1 cellular context compared by ENCODE assay signal in the genomic region with DNA sequence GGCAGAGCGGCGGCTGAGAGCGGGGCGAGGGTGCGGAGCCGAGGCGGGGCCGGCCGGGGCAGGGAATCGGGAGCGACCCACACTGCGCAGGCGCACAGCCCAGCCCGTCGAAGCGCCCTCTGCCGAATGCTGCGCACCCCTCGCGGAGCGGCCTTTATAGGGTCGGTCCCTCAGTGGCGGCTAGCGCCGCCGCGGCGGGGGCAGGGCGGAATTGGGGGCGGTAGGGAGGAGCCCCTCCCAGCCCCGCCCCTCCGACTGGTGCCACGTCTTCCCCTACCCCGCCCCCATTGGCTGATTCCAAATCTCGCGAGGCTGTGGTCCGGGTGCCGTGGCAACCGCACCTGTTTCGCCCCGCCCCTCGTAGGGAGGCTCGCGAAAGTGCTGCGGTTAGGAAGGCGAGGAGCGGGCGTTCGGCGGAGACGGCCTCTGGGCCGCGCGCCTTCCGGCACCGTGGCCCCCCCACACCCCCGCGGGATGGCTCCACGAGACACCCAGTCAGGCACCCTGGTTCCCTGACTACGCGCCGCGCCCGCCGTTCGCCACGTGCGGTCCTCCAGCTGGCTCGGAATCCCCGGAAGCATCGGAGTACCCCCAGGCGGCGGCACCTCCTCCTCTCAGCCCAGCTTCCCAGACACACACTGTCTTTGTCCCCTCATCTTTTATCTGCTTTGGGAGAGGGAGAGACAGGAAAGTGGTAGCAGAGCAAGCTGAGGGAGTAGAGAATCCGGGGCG.
A peak's percentile ranks its signal among the peaks of the same experiment; 100 is the strongest.
TF ChIP-seq lines count a peak whose summit lies in the region.

Gene EHD1, minus strand, starts transcription at position 128 of the 732 bp plus-strand sequence. CDS start 157 bp downstream, outside the sequence.

TF ChIP-seq in HepG2, 621 proteins besides CTCF, POLR2A, EP300 and RAD21 (continued from another document and continues in another):
- TF ChIP-seq ZBTB4 (CRISPR knock-in tag; IDR thresholded peaks at IDR 0.05; ENCODE audit: borderline replicate concordance) (no peak), SP5 (CRISPR knock-in tag; IDR thresholded peaks at IDR 0.05; ENCODE audit: borderline replicate concordance, low read depth) (no peak; the same call in none of the 2 replicates), JUNB (CRISPR knock-in tag; IDR thresholded peaks at IDR 0.05; ENCODE audit: borderline replicate concordance) (no peak), ZNF766 (CRISPR knock-in tag; IDR thresholded peaks at IDR 0.05; ENCODE audit: borderline replicate concordance) (no peak), ZNF670 (CRISPR knock-in tag; IDR thresholded peaks at IDR 0.05; ENCODE audit: borderline replicate concordance) (no peak), NFE2L2 (IDR thresholded peaks at IDR 0.05; ENCODE audit: low read length) (no peak), PHF8 (CRISPR knock-in tag; IDR thresholded peaks at IDR 0.05) (peak; percentile 89), ZFYVE20 (CRISPR knock-in tag; IDR thresholded peaks at IDR 0.05; ENCODE audit: borderline replicate concordance, low read depth) (no peak; the same call in 1 of the 2 replicates), ZFP36 (IDR thresholded peaks at IDR 0.05; ENCODE audit: borderline replicate concordance, low read depth, low read length, partially characterized antibody) (no peak), ZSCAN9 (CRISPR knock-in tag; IDR thresholded peaks at IDR 0.05; ENCODE audit: borderline replicate concordance) (peak; percentile 60; the same call in 1 of the 2 replicates), ARHGAP35 (CRISPR knock-in tag; IDR thresholded peaks at IDR 0.05; ENCODE audit: borderline replicate concordance) (no peak), ZZZ3 (CRISPR knock-in tag; IDR thresholded peaks at IDR 0.05; ENCODE audit: borderline replicate concordance) (0 out of 2 replicates have a peak, but pooled peaks have one; percentile 24), ZNF20 (CRISPR knock-in tag; IDR thresholded peaks at IDR 0.05) (no peak), IKZF4 (CRISPR knock-in tag; IDR thresholded peaks at IDR 0.05; ENCODE audit: borderline replicate concordance, low read depth, not compliant biosample characterization) (no peak), SNRNP70 (IDR thresholded peaks at IDR 0.05; ENCODE audit: low read depth, low read length) (no peak), ZBTB20 (CRISPR knock-in tag; IDR thresholded peaks at IDR 0.05; ENCODE audit: borderline replicate concordance, low read depth) (peak; percentile 52), HOXA5 (CRISPR knock-in tag; IDR thresholded peaks at IDR 0.05) (peak; percentile 43; the same call in 1 of the 2 replicates), KDM2A (CRISPR knock-in tag; IDR thresholded peaks at IDR 0.05; ENCODE audit: borderline replicate concordance, low read depth) (peak; percentile 92), PITX1 (CRISPR knock-in tag; IDR thresholded peaks at IDR 0.05) (peak; percentile 55; the same call in 1 of the 2 replicates), ARNT (IDR thresholded peaks at IDR 0.05) (no peak), NCOA5 (CRISPR knock-in tag; IDR thresholded peaks at IDR 0.05) (no peak), TBP (CRISPR knock-in tag; IDR thresholded peaks at IDR 0.05) (no peak), RFXANK (CRISPR knock-in tag; IDR thresholded peaks at IDR 0.05) (no peak), FOSL2 (CRISPR knock-in tag; IDR thresholded peaks at IDR 0.05) (no peak), ZNF281 (CRISPR knock-in tag; IDR thresholded peaks at IDR 0.05; ENCODE audit: borderline replicate concordance) (peak; percentile 79), POLR2AphosphoS2 (IDR thresholded peaks at IDR 0.05; ENCODE audit: low read depth, low read length) (peak; percentile 66; the same call in 1 of the 2 replicates), FOXA1 (IDR thresholded peaks at IDR 0.05) (no peak), FOXA1 (CRISPR knock-in tag; IDR thresholded peaks at IDR 0.05) (no peak), POLR2G (IDR thresholded peaks at IDR 0.05; ENCODE audit: low read depth, low read length) (peak; percentile 84), GATAD2A (CRISPR knock-in tag; IDR thresholded peaks at IDR 0.05) (0 out of 2 replicates have a peak, but pooled peaks have one; percentile 9), ZNF761 (CRISPR knock-in tag; conservative IDR thresholded peaks at IDR 0.05) (peak; percentile 89), HOXA9 (CRISPR knock-in tag; IDR thresholded peaks at IDR 0.05; ENCODE audit: borderline replicate concordance) (no peak), TOE1 (CRISPR knock-in tag; IDR thresholded peaks at IDR 0.05) (no peak), RFX1 (IDR thresholded peaks at IDR 0.05) (peak; percentile 92), GZF1 (CRISPR knock-in tag; IDR thresholded peaks at IDR 0.05) (peak; percentile 46; the same call in 1 of the 2 replicates), RCOR2 (CRISPR knock-in tag; IDR thresholded peaks at IDR 0.05) (no peak), TCF7L2 (IDR thresholded peaks at IDR 0.05; ENCODE audit: low read depth, low read length) (no peak), ARID2 (CRISPR knock-in tag; IDR thresholded peaks at IDR 0.05; ENCODE audit: borderline replicate concordance) (no peak; the same call in 1 of the 2 replicates), CC2D1A (CRISPR knock-in tag; IDR thresholded peaks at IDR 0.05) (no peak), REPIN1 (CRISPR knock-in tag; IDR thresholded peaks at IDR 0.05; ENCODE audit: borderline replicate concordance, low read depth) (no peak; the same call in 1 of the 2 replicates)
- TF ChIP-seq, protein P1, sequence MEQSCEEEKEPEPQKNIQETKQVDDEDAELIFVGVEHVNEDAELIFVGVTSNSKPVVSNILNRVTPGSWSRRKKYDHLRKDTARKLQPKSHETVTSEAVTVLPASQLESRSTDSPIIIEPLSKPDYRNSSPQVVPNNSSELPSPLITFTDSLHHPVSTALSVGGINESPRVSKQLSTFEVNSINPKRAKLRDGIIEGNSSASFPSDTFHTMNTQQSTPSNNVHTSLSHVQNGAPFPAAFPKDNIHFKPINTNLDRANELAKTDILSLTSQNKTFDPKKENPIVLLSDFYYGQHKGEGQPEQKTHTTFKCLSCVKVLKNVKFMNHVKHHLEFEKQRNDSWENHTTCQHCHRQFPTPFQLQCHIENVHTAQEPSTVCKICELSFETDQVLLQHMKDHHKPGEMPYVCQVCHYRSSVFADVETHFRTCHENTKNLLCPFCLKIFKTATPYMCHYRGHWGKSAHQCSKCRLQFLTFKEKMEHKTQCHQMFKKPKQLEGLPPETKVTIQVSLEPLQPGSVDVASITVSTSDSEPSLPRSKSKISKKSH (CRISPR knock-in tag; IDR thresholded peaks at IDR 0.05; ENCODE audit: borderline replicate concordance) = peak; percentile 63; the same call in 1 of the 2 replicates
- TF ChIP-seq, protein P2, sequence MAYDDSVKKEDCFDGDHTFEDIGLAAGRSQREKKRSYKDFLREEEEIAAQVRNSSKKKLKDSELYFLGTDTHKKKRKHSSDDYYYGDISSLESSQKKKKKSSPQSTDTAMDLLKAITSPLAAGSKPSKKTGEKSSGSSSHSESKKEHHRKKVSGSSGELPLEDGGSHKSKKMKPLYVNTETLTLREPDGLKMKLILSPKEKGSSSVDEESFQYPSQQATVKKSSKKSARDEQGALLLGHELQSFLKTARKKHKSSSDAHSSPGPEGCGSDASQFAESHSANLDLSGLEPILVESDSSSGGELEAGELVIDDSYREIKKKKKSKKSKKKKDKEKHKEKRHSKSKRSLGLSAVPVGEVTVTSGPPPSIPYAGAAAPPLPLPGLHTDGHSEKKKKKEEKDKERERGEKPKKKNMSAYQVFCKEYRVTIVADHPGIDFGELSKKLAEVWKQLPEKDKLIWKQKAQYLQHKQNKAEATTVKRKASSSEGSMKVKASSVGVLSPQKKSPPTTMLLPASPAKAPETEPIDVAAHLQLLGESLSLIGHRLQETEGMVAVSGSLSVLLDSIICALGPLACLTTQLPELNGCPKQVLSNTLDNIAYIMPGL (CRISPR knock-in tag; IDR thresholded peaks at IDR 0.05; ENCODE audit: borderline replicate concordance in 1 of 2, low read depth in 1 of 2) = peak; percentile 89 to 93
- TF ChIP-seq, protein P3, sequence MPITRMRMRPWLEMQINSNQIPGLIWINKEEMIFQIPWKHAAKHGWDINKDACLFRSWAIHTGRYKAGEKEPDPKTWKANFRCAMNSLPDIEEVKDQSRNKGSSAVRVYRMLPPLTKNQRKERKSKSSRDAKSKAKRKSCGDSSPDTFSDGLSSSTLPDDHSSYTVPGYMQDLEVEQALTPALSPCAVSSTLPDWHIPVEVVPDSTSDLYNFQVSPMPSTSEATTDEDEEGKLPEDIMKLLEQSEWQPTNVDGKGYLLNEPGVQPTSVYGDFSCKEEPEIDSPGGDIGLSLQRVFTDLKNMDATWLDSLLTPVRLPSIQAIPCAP (CRISPR knock-in tag; IDR thresholded peaks at IDR 0.05; ENCODE audit: low read depth) = no peak
- TF ChIP-seq, protein P4, sequence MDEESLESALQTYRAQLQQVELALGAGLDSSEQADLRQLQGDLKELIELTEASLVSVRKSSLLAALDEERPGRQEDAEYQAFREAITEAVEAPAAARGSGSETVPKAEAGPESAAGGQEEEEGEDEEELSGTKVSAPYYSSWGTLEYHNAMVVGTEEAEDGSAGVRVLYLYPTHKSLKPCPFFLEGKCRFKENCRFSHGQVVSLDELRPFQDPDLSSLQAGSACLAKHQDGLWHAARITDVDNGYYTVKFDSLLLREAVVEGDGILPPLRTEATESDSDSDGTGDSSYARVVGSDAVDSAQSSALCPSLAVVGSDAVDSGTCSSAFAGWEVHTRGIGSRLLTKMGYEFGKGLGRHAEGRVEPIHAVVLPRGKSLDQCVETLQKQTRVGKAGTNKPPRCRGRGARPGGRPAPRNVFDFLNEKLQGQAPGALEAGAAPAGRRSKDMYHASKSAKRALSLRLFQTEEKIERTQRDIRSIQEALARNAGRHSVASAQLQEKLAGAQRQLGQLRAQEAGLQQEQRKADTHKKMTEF (CRISPR knock-in tag; IDR thresholded peaks at IDR 0.05) = peak; percentile 94
- TF ChIP-seq, protein P5, sequence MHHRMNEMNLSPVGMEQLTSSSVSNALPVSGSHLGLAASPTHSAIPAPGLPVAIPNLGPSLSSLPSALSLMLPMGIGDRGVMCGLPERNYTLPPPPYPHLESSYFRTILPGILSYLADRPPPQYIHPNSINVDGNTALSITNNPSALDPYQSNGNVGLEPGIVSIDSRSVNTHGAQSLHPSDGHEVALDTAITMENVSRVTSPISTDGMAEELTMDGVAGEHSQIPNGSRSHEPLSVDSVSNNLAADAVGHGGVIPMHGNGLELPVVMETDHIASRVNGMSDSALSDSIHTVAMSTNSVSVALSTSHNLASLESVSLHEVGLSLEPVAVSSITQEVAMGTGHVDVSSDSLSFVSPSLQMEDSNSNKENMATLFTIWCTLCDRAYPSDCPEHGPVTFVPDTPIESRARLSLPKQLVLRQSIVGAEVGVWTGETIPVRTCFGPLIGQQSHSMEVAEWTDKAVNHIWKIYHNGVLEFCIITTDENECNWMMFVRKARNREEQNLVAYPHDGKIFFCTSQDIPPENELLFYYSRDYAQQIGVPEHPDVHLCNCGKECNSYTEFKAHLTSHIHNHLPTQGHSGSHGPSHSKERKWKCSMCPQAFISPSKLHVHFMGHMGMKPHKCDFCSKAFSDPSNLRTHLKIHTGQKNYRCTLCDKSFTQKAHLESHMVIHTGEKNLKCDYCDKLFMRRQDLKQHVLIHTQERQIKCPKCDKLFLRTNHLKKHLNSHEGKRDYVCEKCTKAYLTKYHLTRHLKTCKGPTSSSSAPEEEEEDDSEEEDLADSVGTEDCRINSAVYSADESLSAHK (CRISPR knock-in tag; IDR thresholded peaks at IDR 0.05; ENCODE audit: borderline replicate concordance) = no peak
- TF ChIP-seq, protein P6, sequence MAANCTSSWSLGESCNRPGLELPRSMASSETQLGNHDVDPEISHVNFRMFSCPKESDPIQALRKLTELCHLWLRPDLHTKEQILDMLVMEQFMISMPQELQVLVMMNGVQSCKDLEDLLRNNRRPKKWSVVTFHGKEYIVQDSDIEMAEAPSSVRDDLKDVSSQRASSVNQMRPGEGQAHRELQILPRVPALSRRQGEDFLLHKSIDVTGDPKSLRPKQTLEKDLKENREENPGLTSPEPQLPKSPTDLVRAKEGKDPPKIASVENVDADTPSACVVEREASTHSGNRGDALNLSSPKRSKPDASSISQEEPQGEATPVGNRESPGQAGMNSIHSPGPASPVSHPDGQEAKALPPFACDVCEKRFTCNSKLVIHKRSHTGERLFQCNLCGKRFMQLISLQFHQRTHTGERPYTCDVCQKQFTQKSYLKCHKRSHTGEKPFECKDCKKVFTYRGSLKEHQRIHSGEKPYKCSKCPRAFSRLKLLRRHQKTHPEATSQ (CRISPR knock-in tag; IDR thresholded peaks at IDR 0.05; ENCODE audit: borderline replicate concordance) = 0 out of 2 replicates have a peak, but pooled peaks have one; percentile 72
